In genomic region chr14:36176524-36176923, GRCh38 we compare ENCODE assay signal across 30 cellular contexts. TPM values are rescaled to one million over a fixed set of nuclear protein-coding genes. Genes with fewer than 3 reads are reported as not detected.
"Had no signal": no experiment of that assay in that cellular context is flagged by ENCODE, and none has a peak within 500 bp of the region (broad histone marks: within the 10 kb centered on the region; RNA-seq: fewer than 3 reads in every experiment).

Gene PTCSC3, minus strand, starts transcription at chr14:36176722.

- H3K27me3 Mint-ChIP-seq: activated B cell treated with CpG ODN at 0.5 μM for 24 hours; stimulated activated memory B cell treated with anti-CD40 and anti-IgM and Interleukin-4, amounts not matched to agents 10 μg/mL and 1 μg/mL and 100 μg/mL, for 72 hours had no signal

- H3K4me1 Mint-ChIP-seq: activated B cell treated with CpG ODN at 0.5 μM for 24 hours; activated naive CD8-positive, alpha-beta T cell treated with anti-CD3 and anti-CD28 coated beads, Interleukin-2, amount 10 ng/mL, durations not matched to agents 7 days and 5 days; immature natural killer cell; memory B cell; stimulated activated memory B cell treated with anti-CD40 and anti-IgM and Interleukin-4, amounts not matched to agents 10 μg/mL and 1 μg/mL and 100 μg/mL, for 72 hours had no signal

- H3K9me3 Mint-ChIP-seq: activated B cell treated with CpG ODN at 0.5 μM for 24 hours; activated naive CD4-positive, alpha-beta T cell treated with anti-CD3 and anti-CD28 coated beads for 36 hours; activated naive CD8-positive, alpha-beta T cell treated with anti-CD3 and anti-CD28 coated beads, Interleukin-2, amount 10 ng/mL, durations not matched to agents 7 days and 5 days; natural killer cell treated with Interleukin-12 subunit alpha and Interleukin-12 subunit beta and Interleukin-15 and Interleukin-18, amount 100 ng/mL, for 72 hours; stimulated activated memory B cell treated with anti-CD40 and anti-IgM and Interleukin-4, amounts not matched to agents 10 μg/mL and 1 μg/mL and 100 μg/mL, for 72 hours had no signal

- H3K27ac Mint-ChIP-seq: activated B cell treated with CpG ODN at 0.5 μM for 24 hours; activated naive CD4-positive, alpha-beta T cell treated with anti-CD3 and anti-CD28 coated beads for 36 hours; activated naive CD8-positive, alpha-beta T cell treated with anti-CD3 and anti-CD28 coated beads, Interleukin-2, amount 10 ng/mL, durations not matched to agents 7 days and 5 days; immature natural killer cell; memory B cell; natural killer cell treated with Interleukin-12 subunit alpha and Interleukin-12 subunit beta and Interleukin-15 and Interleukin-18, amount 100 ng/mL, for 72 hours; stimulated activated memory B cell treated with anti-CD40 and anti-IgM and Interleukin-4, amounts not matched to agents 10 μg/mL and 1 μg/mL and 100 μg/mL, for 72 hours had no signal

- H3K4me3 Mint-ChIP-seq: activated B cell treated with CpG ODN at 0.5 μM for 24 hours; activated naive CD4-positive, alpha-beta T cell treated with anti-CD3 and anti-CD28 coated beads for 36 hours; activated naive CD8-positive, alpha-beta T cell treated with anti-CD3 and anti-CD28 coated beads, Interleukin-2, amount 10 ng/mL, durations not matched to agents 7 days and 5 days; immature natural killer cell; memory B cell; natural killer cell treated with Interleukin-12 subunit alpha and Interleukin-12 subunit beta and Interleukin-15 and Interleukin-18, amount 100 ng/mL, for 72 hours; stimulated activated memory B cell treated with anti-CD40 and anti-IgM and Interleukin-4, amounts not matched to agents 10 μg/mL and 1 μg/mL and 100 μg/mL, for 72 hours had no signal

- H3K36me3 Mint-ChIP-seq: activated naive CD8-positive, alpha-beta T cell treated with anti-CD3 and anti-CD28 coated beads, Interleukin-2, amount 10 ng/mL, durations not matched to agents 7 days and 5 days; immature natural killer cell; memory B cell; natural killer cell treated with Interleukin-12 subunit alpha and Interleukin-12 subunit beta and Interleukin-15 and Interleukin-18, amount 100 ng/mL, for 72 hours; stimulated activated memory B cell treated with anti-CD40 and anti-IgM and Interleukin-4, amounts not matched to agents 10 μg/mL and 1 μg/mL and 100 μg/mL, for 72 hours had no signal

- ATAC-seq: left cardiac atrium; natural killer cell treated with Interleukin-12 subunit alpha and Interleukin-12 subunit beta and Interleukin-15 and Interleukin-18, amount 100 ng/mL, for 72 hours; pancreas; psoas muscle; right cardiac atrium had no signal

- DNase-seq: activated B cell treated with CpG ODN at 0.5 μM for 24 hours; activated CD4-positive, alpha-beta T cell treated with anti-CD3 and anti-CD28 coated beads for 4 hours; activated CD4-positive, alpha-beta T cell treated with anti-CD3 and anti-CD28 coated beads, Interleukin-2, amount 50 U/mL, for 48 hours; activated CD8-positive, alpha-beta memory T cell treated with anti-CD3 and anti-CD28 coated beads, Interleukin-2, amount 50 U/mL, for 48 hours; activated naive CD4-positive, alpha-beta T cell treated with anti-CD3 and anti-CD28 coated beads for 36 hours; activated naive CD8-positive, alpha-beta T cell treated with anti-CD3 and anti-CD28 coated beads, Interleukin-2, amount 10 ng/mL, durations not matched to agents 7 days and 5 days; activated T-cell treated with anti-CD3 and anti-CD28 coated beads, Interleukin-2, amount 50 U/mL, for 48 hours; cerebellar nuclear complex; esophagus squamous epithelium; foreskin melanocyte; glutamatergic neuron; immature natural killer cell; left cardiac atrium; pancreas; psoas muscle; right cardiac atrium; small intestine; stimulated activated CD4-positive, alpha-beta T cell treated with anti-CD3 and anti-CD28 coated beads, Interleukin-2, amount 100 ng/mL, for 24 hours; stomach; T1000; testis; upper lobe of left lung had no signal

- H3K4me3 ChIP-seq: coronary artery, esophagus squamous epithelium, hepatocyte, pancreas, psoas muscle, stomach, testis, upper lobe of left lung had no signal

RNA-seq across cellular contexts. Expression of gene PTCSC3, which starts in this region (rescaled TPM):
- total RNA-seq: activated B cell treated with CpG ODN at 0.5 μM for 24 hours; activated CD8-positive, alpha-beta memory T cell treated with anti-CD3 and anti-CD28 coated beads for 36 hours; activated naive CD4-positive, alpha-beta T cell treated with anti-CD3 and anti-CD28 coated beads for 36 hours; activated naive CD8-positive, alpha-beta T cell treated with anti-CD3 and anti-CD28 coated beads, Interleukin-2, amount 10 ng/mL, durations not matched to agents 7 days and 5 days; esophagus squamous epithelium; hepatocyte; left cardiac atrium; lower leg skin; natural killer cell treated with Interleukin-12 subunit alpha and Interleukin-12 subunit beta and Interleukin-15 and Interleukin-18, amount 100 ng/mL, for 72 hours; pancreas; psoas muscle; right cardiac atrium; stomach; T-helper 1 cell treated with Interleukin-12 subunit alpha and Interleukin-12 subunit beta and Interleukin-4 antibody, amounts not matched to agents 30 ng/mL and 1 ng/mL, for 36 hours; testis had no signal
